In genomic region chr2:189674374-189675112, GRCh38 we compare ENCODE assay signal across 8 cellular contexts. TPM values are rescaled to one million over a fixed set of nuclear protein-coding genes. Genes with fewer than 3 reads are reported as not detected.
DNase-seq lines count a peak whose midpoint lies in the region; ATAC-seq, FAIRE-seq and TF ChIP-seq lines count a peak whose summit lies in the region.

A gene with protein sequence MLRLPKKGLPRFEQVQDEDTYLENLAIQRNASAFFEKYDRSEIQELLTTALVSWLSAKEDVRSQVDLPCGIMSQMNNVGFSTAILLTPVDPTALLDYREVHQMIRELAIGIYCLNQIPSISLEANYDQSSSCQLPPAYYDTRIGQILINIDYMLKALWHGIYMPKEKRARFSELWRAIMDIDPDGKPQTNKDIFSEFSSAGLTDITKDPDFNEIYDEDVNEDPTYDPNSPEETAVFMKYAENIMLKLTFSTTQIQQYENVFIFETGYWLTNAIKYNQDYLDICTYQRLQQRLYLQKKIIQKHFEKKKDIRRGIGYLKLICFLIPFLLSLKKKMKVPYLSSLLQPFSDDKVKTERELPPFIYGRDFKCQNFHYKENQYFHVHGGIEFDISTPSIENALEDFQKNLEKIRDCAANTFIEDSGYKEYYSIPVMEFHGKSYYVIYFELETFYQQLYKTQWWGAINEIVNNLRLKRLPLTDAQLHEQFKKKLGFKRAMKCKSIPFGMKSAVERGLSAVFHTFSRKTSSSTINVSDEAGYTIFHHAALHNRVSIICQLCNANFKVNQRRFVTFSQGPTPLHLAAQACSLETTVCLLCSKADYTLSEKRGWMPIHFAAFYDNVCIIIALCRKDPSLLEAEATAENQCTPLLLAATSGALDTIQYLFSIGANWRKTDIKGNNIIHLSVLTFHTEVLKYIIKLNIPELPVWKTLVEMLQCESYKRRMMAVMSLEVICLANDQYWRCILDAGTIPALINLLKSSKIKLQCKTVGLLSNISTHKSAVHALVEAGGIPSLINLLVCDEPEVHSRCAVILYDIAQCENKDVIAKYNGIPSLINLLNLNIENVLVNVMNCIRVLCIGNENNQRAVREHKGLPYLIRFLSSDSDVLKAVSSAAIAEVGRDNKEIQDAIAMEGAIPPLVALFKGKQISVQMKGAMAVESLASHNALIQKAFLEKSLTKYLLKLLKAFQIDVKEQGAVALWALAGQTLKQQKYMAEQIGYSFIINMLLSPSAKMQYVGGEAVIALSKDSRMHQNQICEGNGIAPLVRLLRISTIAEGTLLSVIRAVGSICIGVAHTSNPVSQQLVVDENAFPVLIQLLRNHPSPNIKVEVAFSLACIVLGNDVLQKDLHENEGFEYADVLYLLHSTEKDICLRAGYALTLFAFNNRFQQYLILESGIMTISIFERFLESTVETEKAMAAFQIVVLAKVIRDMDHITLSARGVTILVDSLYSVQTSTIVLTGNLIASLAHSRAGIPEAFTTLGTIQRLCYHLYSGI (N-terminal part only) (plus strand): TSS chr2:189674670. CDS start chr2:189676491, 1,821 bp downstream.

- peak; percentile 93 for ATAC-seq in GM19351 (IDR thresholded peaks at IDR 0.05; ENCODE audit: unreplicated experiment)
- peak; percentile 93 for ATAC-seq in HG03521 (IDR thresholded peaks at IDR 0.05; ENCODE audit: unreplicated experiment)
- ATAC-seq in RWPE2 (ENCODE audit: low read depth) = peak; percentile 89

- TF ChIP-seq CTCF in C4-2B (conservative IDR thresholded peaks at IDR 0.05) = peak; percentile 96
- TF ChIP-seq CTCF in RWPE2 (IDR thresholded peaks at IDR 0.05; ENCODE audit: poor library complexity, severe bottlenecking) = peak; percentile 88
- TF ChIP-seq CTCF in subcutaneous adipose tissue (IDR thresholded peaks at IDR 0.05; ENCODE audit: low read depth) = no peak

- DNase-seq in RWPE2 (ENCODE audit: low spot score) (peak; percentile 77), frontal cortex (ENCODE audit: low spot score in 2 of 2) (peak; percentile 80 to 83), non-pigmented ciliary epithelial cell (ENCODE audit: low read depth) (peak; percentile 37)
- DNase-seq in activated naive CD4-positive, alpha-beta T cell treated with Interleukin-2 at 50 U/mL for 16 hours = peak; percentile 83

- H3K9me3 ChIP-seq in RWPE2 (ENCODE audit: severe bottlenecking) = no peaks in the 10 kb centered on the region

- H3K36me3 ChIP-seq in RWPE2 (ENCODE audit: low read depth) = peaks cover 12% of the 10 kb centered on the region

- no peaks in the 10 kb centered on the region for H3K27me3 ChIP-seq in RWPE2 (ENCODE audit: insufficient read depth, poor library complexity, severe bottlenecking)

- FAIRE-seq in frontal cortex (lab: Jason Lieb, UNC) = no peak

- peak within 1 kb of the TSS; percentile 43 for H3K4me3 ChIP-seq in RWPE2 (ENCODE audit: severe bottlenecking)

- H3K27ac ChIP-seq in C4-2B = peak within 1 kb of the TSS; percentile 93
- peak within 1 kb of the TSS; percentile 48 for H3K27ac ChIP-seq in RWPE2 (ENCODE audit: poor library complexity, severe bottlenecking)

- no peaks in the 10 kb centered on the region for H3K4me1 ChIP-seq in RWPE2 (ENCODE audit: insufficient read depth, poor library complexity, severe bottlenecking)

RNA-seq across cellular contexts. Expression of the gene that starts here (rescaled TPM):
- total RNA-seq in frontal cortex (52.2 TPM), subcutaneous adipose tissue (10 to 100 TPM; 13.2 to 18.1 (median 15.6) TPM)

Comparison
In these comparisons a context has a peak if more than half of its experiments do, and no peak if none do; other contexts are left out.
1. Peak in every context shown above with its lines: DNase-seq, ATAC-seq, H3K4me3 ChIP-seq and H3K27ac ChIP-seq.